11 cellular contexts compared by ENCODE assay signal in genomic region chr7:140358024-140358770, GRCh38. TPM values are rescaled to one million over a fixed set of nuclear protein-coding genes. Genes with fewer than 3 reads are reported as not detected.
DNase-seq lines count a peak whose midpoint lies in the region; ATAC-seq and TF ChIP-seq lines count a peak whose summit lies in the region.
"Had no signal": no experiment of that assay in that cellular context is flagged by ENCODE, and none has a peak within 500 bp of the region (broad histone marks: within the 10 kb centered on the region; RNA-seq: fewer than 3 reads in every experiment).

No MANE protein-coding gene starts in this region.

- peak overlapping the region; percentile 91 to 95 (median 92) for H3K27ac Mint-ChIP-seq in CD4-positive, CD25-positive, alpha-beta regulatory T cell
- peak overlapping the region; percentile 94 for H3K27ac Mint-ChIP-seq in activated CD8-positive, alpha-beta T cell treated with anti-CD3 and anti-CD28 coated beads for 36 hours
- H3K27ac Mint-ChIP-seq in naive B cell (peak overlapping the region in 1 of 6 donors; percentile 41), endothelial cell (ENCODE audit: unreplicated experiment) (no peak overlapping the region)

- H3K9me3 ChIP-seq in CD4-positive, CD25-positive, alpha-beta regulatory T cell (ENCODE audit: control insufficient read depth in 2 of 2, low read length in 2 of 2): no peaks in the 10 kb centered on the region
- H3K9me3 ChIP-seq: right lobe of liver, testis had no signal

- no peak for ATAC-seq in CD4-positive, CD25-positive, alpha-beta regulatory T cell (ENCODE audit: low read depth in 2 of 2)
- ATAC-seq in GM19035 (IDR thresholded peaks at IDR 0.05; ENCODE audit: unreplicated experiment) (peak; percentile 13), naive B cell (ENCODE audit: low read depth in 2 of 2) (no peak), GM21717 (IDR thresholded peaks at IDR 0.05; ENCODE audit: unreplicated experiment) (no peak)
- peak; percentile 45 for ATAC-seq in activated CD8-positive, alpha-beta T cell treated with anti-CD3 and anti-CD28 coated beads for 36 hours

- CTCF ChIA-PET in activated CD8-positive, alpha-beta T cell treated with anti-CD3 and anti-CD28 coated beads for 36 hours (lab: Charles Lee): no interaction called here

- peak overlapping the region; percentile 55 for H3K4me3 ChIP-seq in CD4-positive, CD25-positive, alpha-beta regulatory T cell (ENCODE audit: low read depth, low read length)
- H3K4me3 ChIP-seq: right lobe of liver, testis had no signal

- peaks cover 19% of the 10 kb centered on the region for H3K36me3 ChIP-seq in CD4-positive, CD25-positive, alpha-beta regulatory T cell (ENCODE audit: control insufficient read depth, insufficient read depth, low read length)

- no peaks in the 10 kb centered on the region for H3K9me3 Mint-ChIP-seq in CD4-positive, CD25-positive, alpha-beta regulatory T cell
- no peaks in the 10 kb centered on the region for H3K9me3 Mint-ChIP-seq in activated CD8-positive, alpha-beta T cell treated with anti-CD3 and anti-CD28 coated beads for 36 hours
- H3K9me3 Mint-ChIP-seq in naive B cell: peaks cover 0 to 4% (median 0%) of the 10 kb centered on the region in 7 donors
- H3K9me3 Mint-ChIP-seq in endothelial cell (ENCODE audit: unreplicated experiment): no peaks in the 10 kb centered on the region

- H3K36me3 Mint-ChIP-seq in CD4-positive, CD25-positive, alpha-beta regulatory T cell: peaks cover 22% of the 10 kb centered on the region
- peaks cover 50% of the 10 kb centered on the region for H3K36me3 Mint-ChIP-seq in activated CD8-positive, alpha-beta T cell treated with anti-CD3 and anti-CD28 coated beads for 36 hours (ENCODE audit: low read depth)
- H3K36me3 Mint-ChIP-seq in naive B cell (peaks cover 7 to 22% of the 10 kb centered on the region in 2 donors), endothelial cell (ENCODE audit: low read depth, unreplicated experiment) (peaks cover 33% of the 10 kb centered on the region)

- H3K27me3 ChIP-seq in CD4-positive, CD25-positive, alpha-beta regulatory T cell (ENCODE audit: control insufficient read depth, insufficient read depth, low read length): no peaks in the 10 kb centered on the region
- H3K27me3 ChIP-seq: right lobe of liver, testis had no signal

- intact Hi-C loops in activated CD8-positive, alpha-beta T cell treated with anti-CD3 and anti-CD28 coated beads for 36 hours (cut with micrococcal nuclease): no loop called here

- H3K27me3 Mint-ChIP-seq in CD4-positive, CD25-positive, alpha-beta regulatory T cell: no peaks in the 10 kb centered on the region
- H3K27me3 Mint-ChIP-seq in activated CD8-positive, alpha-beta T cell treated with anti-CD3 and anti-CD28 coated beads for 36 hours: no peaks in the 10 kb centered on the region
- no peaks in the 10 kb centered on the region for H3K27me3 Mint-ChIP-seq in naive B cell
- no peaks in the 10 kb centered on the region for H3K27me3 Mint-ChIP-seq in endothelial cell (ENCODE audit: unreplicated experiment)

- no peak for TF ChIP-seq CTCF in activated CD8-positive, alpha-beta T cell treated with anti-CD3 and anti-CD28 coated beads for 36 hours (IDR thresholded peaks at IDR 0.05)
- TF ChIP-seq CTCF in endothelial cell (IDR thresholded peaks at IDR 0.05; ENCODE audit: unreplicated experiment): no peak

- POLR2A ChIA-PET in activated CD8-positive, alpha-beta T cell treated with anti-CD3 and anti-CD28 coated beads for 36 hours (lab: Charles Lee): interaction anchor here (0.7 to 2.9 kb wide), 5 partner anchors 18 to 503 kb away, joined by 3 to 8 read pairs (median 5); partner anchors contain the start of gene SLC37A3

- H3K4me1 ChIP-seq in CD4-positive, CD25-positive, alpha-beta regulatory T cell (ENCODE audit: control insufficient read depth, insufficient read depth, low read length, poor library complexity, severe bottlenecking): peaks cover 13% of the 10 kb centered on the region
- H3K4me1 ChIP-seq: right lobe of liver, testis had no signal

- H3K4me1 Mint-ChIP-seq in CD4-positive, CD25-positive, alpha-beta regulatory T cell: peaks cover 19 to 31% (median 27%) of the 10 kb centered on the region in 4 donors
- H3K4me1 Mint-ChIP-seq in activated CD8-positive, alpha-beta T cell treated with anti-CD3 and anti-CD28 coated beads for 36 hours (ENCODE audit: low read depth): peaks cover 25% of the 10 kb centered on the region
- H3K4me1 Mint-ChIP-seq in naive B cell (peaks cover 14 to 21% (median 20%) of the 10 kb centered on the region in 3 donors), endothelial cell (ENCODE audit: unreplicated experiment) (no peaks in the 10 kb centered on the region)

- peak overlapping the region; percentile 69 for H3K27ac ChIP-seq in CD4-positive, CD25-positive, alpha-beta regulatory T cell (ENCODE audit: insufficient read depth, low read length, poor library complexity, severe bottlenecking)
- H3K27ac ChIP-seq: right lobe of liver, testis had no signal

- DNase-seq in CD4-positive, CD25-positive, alpha-beta regulatory T cell: peak in 1 of 3 donors; percentile 40
- peak; percentile 23 for DNase-seq in activated CD8-positive, alpha-beta T cell treated with anti-CD3 and anti-CD28 coated beads for 36 hours
- DNase-seq in naive B cell (no peak), endothelial cell (ENCODE audit: low spot score) (no peak), superior temporal gyrus (ENCODE audit: extremely low spot score) (no peak)
- DNase-seq: foreskin melanocyte, right lobe of liver had no signal

- peak overlapping the region; percentile 83 to 92 (median 87) for H3K4me3 Mint-ChIP-seq in CD4-positive, CD25-positive, alpha-beta regulatory T cell
- peak overlapping the region; percentile 34 for H3K4me3 Mint-ChIP-seq in activated CD8-positive, alpha-beta T cell treated with anti-CD3 and anti-CD28 coated beads for 36 hours
- H3K4me3 Mint-ChIP-seq in naive B cell: peak overlapping the region in 7 of 8 donors; percentile 72 to 92 (median 84)
- H3K4me3 Mint-ChIP-seq in endothelial cell (ENCODE audit: unreplicated experiment): no peak overlapping the region

RNA-seq across cellular contexts. Expression of gene SLC37A3, which starts 40.1 kb away (rescaled TPM):
- total RNA-seq in CD4-positive, CD25-positive, alpha-beta regulatory T cell: 44.7 TPM
- 10 to 100 TPM; 13.0 to 17.6 (median 15.0) TPM for polyA plus RNA-seq in CD4-positive, CD25-positive, alpha-beta regulatory T cell
- total RNA-seq in activated CD8-positive, alpha-beta T cell treated with anti-CD3 and anti-CD28 coated beads for 36 hours: 10 to 100 TPM; 30.7 to 33.6 TPM
- 1 to 10 TPM; 1.3 to 9.2 (median 6.2) TPM for polyA plus RNA-seq in naive B cell (ENCODE audit: low read depth in 6 of 6)
- 76.7 TPM for total RNA-seq in endothelial cell (ENCODE audit: unreplicated experiment)

RNA-seq across cellular contexts. Expression of gene RAB19, which starts 45.7 kb away (rescaled TPM):
- total RNA-seq in CD4-positive, CD25-positive, alpha-beta regulatory T cell: 6.7 TPM
- polyA plus RNA-seq in CD4-positive, CD25-positive, alpha-beta regulatory T cell: 1 to 10 TPM; 2.1 to 5.7 (median 3.1) TPM
- total RNA-seq in activated CD8-positive, alpha-beta T cell treated with anti-CD3 and anti-CD28 coated beads for 36 hours: 1 to 10 TPM; 5.6 to 6.4 TPM
- polyA plus RNA-seq in naive B cell (ENCODE audit: low read depth in 6 of 6): 1 to 10 TPM in 1 of 6 donors, under 1 TPM in 2, not detected in 3; 0.61 to 1.1 (median 0.71) TPM
- 5.1 TPM for total RNA-seq in endothelial cell (ENCODE audit: unreplicated experiment)
- total RNA-seq: astrocyte, testis had no signal

Comparison
In these comparisons a context has a peak if more than half of its experiments do, and no peak if none do; other contexts are left out.
1. ATAC-seq: peak in GM19035 (single experiment) and activated CD8-positive, alpha-beta T cell treated with anti-CD3 and anti-CD28 coated beads for 36 hours (single experiment); none in CD4-positive, CD25-positive, alpha-beta regulatory T cell (0 of 2), naive B cell (0 of 2) and GM21717 (single experiment).